In the genomic region with DNA sequence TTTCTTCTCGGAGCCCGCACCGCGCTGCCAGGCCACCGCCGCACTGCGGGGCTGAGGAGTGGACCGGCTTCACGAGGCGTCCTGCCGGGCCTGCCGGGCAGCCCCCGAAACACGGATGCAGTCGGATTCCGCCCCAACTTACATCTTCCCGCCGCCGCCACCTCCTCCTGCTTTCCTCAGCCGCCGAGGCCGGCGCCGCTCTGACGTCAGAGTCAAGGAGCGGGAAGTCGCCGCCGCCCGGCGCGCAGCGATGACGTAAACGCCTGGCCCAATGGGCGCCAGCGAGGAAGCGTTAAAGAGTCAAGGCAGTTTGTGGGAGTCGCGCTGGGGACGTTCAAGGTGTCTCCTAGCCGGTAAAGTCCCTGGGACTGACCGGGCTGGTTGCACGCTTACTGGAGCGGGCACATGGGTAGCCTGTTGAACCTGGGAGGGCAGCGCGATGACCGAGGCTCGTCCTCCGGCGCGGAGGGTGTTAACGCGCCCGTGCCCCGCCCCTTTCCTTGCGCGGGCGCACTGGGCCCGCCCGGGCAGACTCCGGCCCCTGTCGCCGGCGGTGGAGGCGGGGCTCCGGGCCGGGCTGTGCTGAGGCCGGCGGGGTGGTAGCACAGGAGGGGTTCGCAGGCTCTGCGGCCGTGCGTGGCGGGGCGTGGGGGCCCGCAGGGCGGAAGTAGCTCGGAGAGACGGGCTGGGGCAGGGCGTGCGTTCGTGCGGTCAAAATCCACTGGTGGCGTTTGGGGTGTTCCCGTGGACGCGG, we compare ENCODE assay signal across 1 cellular context.
TF ChIP-seq lines count a peak whose summit lies in the region.

A gene with protein sequence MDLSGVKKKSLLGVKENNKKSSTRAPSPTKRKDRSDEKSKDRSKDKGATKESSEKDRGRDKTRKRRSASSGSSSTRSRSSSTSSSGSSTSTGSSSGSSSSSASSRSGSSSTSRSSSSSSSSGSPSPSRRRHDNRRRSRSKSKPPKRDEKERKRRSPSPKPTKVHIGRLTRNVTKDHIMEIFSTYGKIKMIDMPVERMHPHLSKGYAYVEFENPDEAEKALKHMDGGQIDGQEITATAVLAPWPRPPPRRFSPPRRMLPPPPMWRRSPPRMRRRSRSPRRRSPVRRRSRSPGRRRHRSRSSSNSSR (minus strand): TSS at position 214 of the 754 bp plus-strand sequence. CDS start 3,483 bp downstream, outside the sequence.

TF ChIP-seq in GM12878, 131 proteins besides CTCF, POLR2A, EP300 and RAD21 (continued from another document):
- TF ChIP-seq, protein P1, sequence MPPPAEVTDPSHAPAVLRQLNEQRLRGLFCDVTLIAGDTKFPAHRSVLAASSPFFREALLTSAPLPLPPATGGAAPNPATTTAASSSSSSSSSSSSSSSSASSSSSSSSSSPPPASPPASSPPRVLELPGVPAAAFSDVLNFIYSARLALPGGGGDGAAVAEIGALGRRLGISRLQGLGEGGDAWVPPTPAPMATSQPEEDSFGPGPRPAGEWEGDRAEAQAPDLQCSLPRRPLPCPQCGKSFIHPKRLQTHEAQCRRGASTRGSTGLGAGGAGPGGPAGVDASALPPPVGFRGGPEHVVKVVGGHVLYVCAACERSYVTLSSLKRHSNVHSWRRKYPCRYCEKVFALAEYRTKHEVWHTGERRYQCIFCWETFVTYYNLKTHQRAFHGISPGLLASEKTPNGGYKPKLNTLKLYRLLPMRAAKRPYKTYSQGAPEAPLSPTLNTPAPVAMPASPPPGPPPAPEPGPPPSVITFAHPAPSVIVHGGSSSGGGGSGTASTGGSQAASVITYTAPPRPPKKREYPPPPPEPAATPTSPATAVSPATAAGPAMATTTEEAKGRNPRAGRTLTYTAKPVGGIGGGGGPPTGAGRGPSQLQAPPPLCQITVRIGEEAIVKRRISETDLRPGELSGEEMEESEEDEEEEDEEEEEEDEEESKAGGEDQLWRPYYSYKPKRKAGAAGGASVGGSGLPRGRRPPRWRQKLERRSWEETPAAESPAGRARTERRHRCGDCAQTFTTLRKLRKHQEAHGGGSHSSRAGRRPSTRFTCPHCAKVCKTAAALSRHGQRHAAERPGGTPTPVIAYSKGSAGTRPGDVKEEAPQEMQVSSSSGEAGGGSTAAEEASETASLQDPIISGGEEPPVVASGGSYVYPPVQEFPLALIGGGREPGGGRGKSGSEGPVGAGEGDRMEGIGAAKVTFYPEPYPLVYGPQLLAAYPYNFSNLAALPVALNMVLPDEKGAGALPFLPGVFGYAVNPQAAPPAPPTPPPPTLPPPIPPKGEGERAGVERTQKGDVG (CRISPR knock-in tag; IDR thresholded peaks at IDR 0.05) = 0 out of 2 replicates have a peak, but pooled peaks have one; percentile 14
- TF ChIP-seq, protein P2, sequence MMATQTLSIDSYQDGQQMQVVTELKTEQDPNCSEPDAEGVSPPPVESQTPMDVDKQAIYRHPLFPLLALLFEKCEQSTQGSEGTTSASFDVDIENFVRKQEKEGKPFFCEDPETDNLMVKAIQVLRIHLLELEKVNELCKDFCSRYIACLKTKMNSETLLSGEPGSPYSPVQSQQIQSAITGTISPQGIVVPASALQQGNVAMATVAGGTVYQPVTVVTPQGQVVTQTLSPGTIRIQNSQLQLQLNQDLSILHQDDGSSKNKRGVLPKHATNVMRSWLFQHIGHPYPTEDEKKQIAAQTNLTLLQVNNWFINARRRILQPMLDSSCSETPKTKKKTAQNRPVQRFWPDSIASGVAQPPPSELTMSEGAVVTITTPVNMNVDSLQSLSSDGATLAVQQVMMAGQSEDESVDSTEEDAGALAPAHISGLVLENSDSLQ (IDR thresholded peaks at IDR 0.05) = 0 out of 2 replicates have a peak, but pooled peaks have one; percentile 6
- TF ChIP-seq MEF2A (IDR thresholded peaks at IDR 0.05; ENCODE audit: insufficient read depth, low read depth, low read length) (no peak), TCF3 (IDR thresholded peaks at IDR 0.05; ENCODE audit: borderline replicate concordance, insufficient read depth, low read depth, low read length) (0 out of 2 replicates have a peak, but pooled peaks have one; percentile 51), FOXK2 (IDR thresholded peaks at IDR 0.05) (peak; percentile 58), CEBPB (IDR thresholded peaks at IDR 0.05; ENCODE audit: borderline replicate concordance in 1 of 2, low read depth in 2 of 2, low read length in 2 of 2) (no peak), ZNF384 (IDR thresholded peaks at IDR 0.05; ENCODE audit: borderline replicate concordance, low read depth, low read length) (no peak), PAX8 (IDR thresholded peaks at IDR 0.05) (no peak), CHD1 (IDR thresholded peaks at IDR 0.05; ENCODE audit: low read depth, low read length) (no peak), FOS (IDR thresholded peaks at IDR 0.05; ENCODE audit: borderline replicate concordance, extremely low read depth, insufficient read length) (no peak), FOXM1 (IDR thresholded peaks at IDR 0.05; ENCODE audit: low read depth, low read length) (no peak), HCFC1 (IDR thresholded peaks at IDR 0.05; ENCODE audit: low read length) (peak; percentile 68), RUNX3 (IDR thresholded peaks at IDR 0.05; ENCODE audit: low read length) (peak; percentile 51; the same call in 1 of the 2 replicates), KLF5 (IDR thresholded peaks at IDR 0.05; ENCODE audit: partially characterized antibody) (peak; percentile 93), SP1 (IDR thresholded peaks at IDR 0.05; ENCODE audit: low read depth, low read length) (peak; percentile 59), HDAC6 (IDR thresholded peaks at IDR 0.05; ENCODE audit: unreplicated experiment) (peak; percentile 73), ZNF217 (IDR thresholded peaks at IDR 0.05) (no peak), POLR2AphosphoS2 (IDR thresholded peaks at IDR 0.05; ENCODE audit: low read depth, low read length) (peak; percentile 92), NR2F1 (conservative IDR thresholded peaks at IDR 0.05) (peak; percentile 91), SREBF1 (IDR thresholded peaks at IDR 0.05; ENCODE audit: low read length) (0 out of 2 replicates have a peak, but pooled peaks have one; percentile 7), SIN3A (IDR thresholded peaks at IDR 0.05; ENCODE audit: low read depth, low read length) (0 out of 2 replicates have a peak, but pooled peaks have one; percentile 45), BRCA1 (IDR thresholded peaks at IDR 0.05; ENCODE audit: low read depth, low read length) (peak; percentile 36; the same call in 1 of the 2 replicates), BMI1 (IDR thresholded peaks at IDR 0.05; ENCODE audit: borderline replicate concordance) (no peak)
- TF ChIP-seq, protein P3, sequence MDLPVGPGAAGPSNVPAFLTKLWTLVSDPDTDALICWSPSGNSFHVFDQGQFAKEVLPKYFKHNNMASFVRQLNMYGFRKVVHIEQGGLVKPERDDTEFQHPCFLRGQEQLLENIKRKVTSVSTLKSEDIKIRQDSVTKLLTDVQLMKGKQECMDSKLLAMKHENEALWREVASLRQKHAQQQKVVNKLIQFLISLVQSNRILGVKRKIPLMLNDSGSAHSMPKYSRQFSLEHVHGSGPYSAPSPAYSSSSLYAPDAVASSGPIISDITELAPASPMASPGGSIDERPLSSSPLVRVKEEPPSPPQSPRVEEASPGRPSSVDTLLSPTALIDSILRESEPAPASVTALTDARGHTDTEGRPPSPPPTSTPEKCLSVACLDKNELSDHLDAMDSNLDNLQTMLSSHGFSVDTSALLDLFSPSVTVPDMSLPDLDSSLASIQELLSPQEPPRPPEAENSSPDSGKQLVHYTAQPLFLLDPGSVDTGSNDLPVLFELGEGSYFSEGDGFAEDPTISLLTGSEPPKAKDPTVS (IDR thresholded peaks at IDR 0.05; ENCODE audit: low read depth, low read length) = no peak
- TF ChIP-seq, protein P4, sequence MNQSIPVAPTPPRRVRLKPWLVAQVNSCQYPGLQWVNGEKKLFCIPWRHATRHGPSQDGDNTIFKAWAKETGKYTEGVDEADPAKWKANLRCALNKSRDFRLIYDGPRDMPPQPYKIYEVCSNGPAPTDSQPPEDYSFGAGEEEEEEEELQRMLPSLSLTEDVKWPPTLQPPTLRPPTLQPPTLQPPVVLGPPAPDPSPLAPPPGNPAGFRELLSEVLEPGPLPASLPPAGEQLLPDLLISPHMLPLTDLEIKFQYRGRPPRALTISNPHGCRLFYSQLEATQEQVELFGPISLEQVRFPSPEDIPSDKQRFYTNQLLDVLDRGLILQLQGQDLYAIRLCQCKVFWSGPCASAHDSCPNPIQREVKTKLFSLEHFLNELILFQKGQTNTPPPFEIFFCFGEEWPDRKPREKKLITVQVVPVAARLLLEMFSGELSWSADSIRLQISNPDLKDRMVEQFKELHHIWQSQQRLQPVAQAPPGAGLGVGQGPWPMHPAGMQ (IDR thresholded peaks at IDR 0.05; ENCODE audit: borderline replicate concordance) = no peak
